ENCODE assay signal across 11 cellular contexts in the genomic region with DNA sequence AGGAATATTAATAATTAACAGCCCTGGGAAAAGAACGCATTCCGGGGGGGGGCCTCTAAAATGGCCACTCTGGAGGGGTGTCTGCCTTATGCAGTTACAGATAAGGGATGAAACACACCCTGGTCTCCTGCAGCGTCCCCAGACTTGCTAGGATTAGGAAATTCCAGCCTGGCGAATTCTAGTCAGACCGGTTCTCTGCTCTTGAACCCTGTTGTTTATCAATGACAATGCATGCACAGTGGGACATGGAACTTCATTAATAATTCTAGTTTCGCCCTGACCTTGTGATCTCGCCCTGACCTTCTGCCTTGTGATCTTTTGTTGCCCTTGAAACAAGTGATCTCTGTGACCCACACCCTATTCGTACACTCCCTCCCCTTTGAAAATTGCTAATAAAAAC. TPM values are rescaled to one million over a fixed set of nuclear protein-coding genes. Genes with fewer than 3 reads are reported as not detected.
"Had no signal": no experiment of that assay in that cellular context is flagged by ENCODE, and none has a peak within 500 bp of the region (broad histone marks: within the 10 kb centered on the region; RNA-seq: fewer than 3 reads in every experiment).

No MANE protein-coding gene starts in this region.

RNA-seq across cellular contexts. Expression of a gene that starts 37.3 kb away (rescaled TPM):
- total RNA-seq: activated B cell treated with CpG ODN at 0.5 μM for 24 hours; activated CD4-positive, alpha-beta memory T cell treated with anti-CD3 and anti-CD28 coated beads for 36 hours; activated CD4-positive, alpha-beta T cell treated with anti-CD3 and anti-CD28 coated beads, Interleukin-2, amount 10 ng/mL, durations not matched to agents 24 days and 14 days; activated CD8-positive, alpha-beta T cell treated with anti-CD3 and anti-CD28 coated beads for 36 hours; activated naive CD4-positive, alpha-beta T cell treated with anti-CD3 and anti-CD28 coated beads for 36 hours; activated naive CD4-positive, alpha-beta T cell treated with anti-CD3 and anti-CD28 coated beads, Interleukin-2, amount 50 U/mL, for 72 hours; activated naive CD8-positive, alpha-beta T cell treated with anti-CD3 and anti-CD28 coated beads for 36 hours; activated T-cell treated with anti-CD3 and anti-CD28 coated beads, Interleukin-2, amount 50 U/mL, for 4 hours; activated T-cell treated with anti-CD3 and anti-CD28 coated beads, Interleukin-2, amount 50 U/mL, for 72 hours; bronchial epithelial cell; T-helper 2 cell treated with Interferon-gamma antibody and Interleukin-4, amounts not matched to agents 100 ng/mL and 5 ng/mL, for 36 hours had no signal
